10 cellular contexts compared by ENCODE assay signal in genomic region chr2:191304939-191305875, GRCh38.
DNase-seq lines count a peak whose midpoint lies in the region; ATAC-seq, FAIRE-seq and TF ChIP-seq lines count a peak whose summit lies in the region.
"Had no signal": no experiment of that assay in that cellular context is flagged by ENCODE, and none has a peak within 500 bp of the region (broad histone marks: within the 10 kb centered on the region; RNA-seq: fewer than 3 reads in every experiment).

No MANE protein-coding gene starts in this region.

- H3K4me1 Mint-ChIP-seq in CD8-positive, alpha-beta T cell (ENCODE audit: low read depth), result no peaks in the 10 kb centered on the region
- H3K4me1 Mint-ChIP-seq in activated T-cell treated with anti-CD3 and anti-CD28 coated beads, Interleukin-2, amount 50 U/mL, for 4 hours (ENCODE audit: low read depth), result no peaks in the 10 kb centered on the region

- H3K27me3 Mint-ChIP-seq in CD8-positive, alpha-beta T cell (ENCODE audit: low read depth), result peaks cover 6% of the 10 kb centered on the region
- peaks cover 3% of the 10 kb centered on the region for H3K27me3 Mint-ChIP-seq in activated T-cell treated with anti-CD3 and anti-CD28 coated beads, Interleukin-2, amount 50 U/mL, for 4 hours (ENCODE audit: low read depth)

- H3K79me2 ChIP-seq in endothelial cell of umbilical vein (ENCODE audit: control insufficient read depth, insufficient read depth, low read length), result peaks cover 1% of the 10 kb centered on the region

- no peak overlapping the region for H3K4me2 ChIP-seq in endothelial cell of umbilical vein (ENCODE audit: insufficient read depth, low read length)

- peak; percentile 17 for ATAC-seq in thoracic aorta (ENCODE audit: insufficient number of reproducible peaks, low FRiP score, low read depth)
- no peak for ATAC-seq in HG03175 (IDR thresholded peaks at IDR 0.05; ENCODE audit: unreplicated experiment)
- ATAC-seq in CD8-positive, alpha-beta T cell, result no peak
- no peak for ATAC-seq in activated T-cell treated with anti-CD3 and anti-CD28 coated beads, Interleukin-2, amount 50 U/mL, for 4 hours

- TF ChIP-seq POLR2A in endothelial cell of umbilical vein (IDR thresholded peaks at IDR 0.05; ENCODE audit: low read depth, low read length), result no peak

- H3K9ac ChIP-seq in endothelial cell of umbilical vein (replicated peaks; ENCODE audit: extremely low read depth, insufficient read depth, low read length), result no peak overlapping the region

- intact Hi-C loops in endothelial cell of umbilical vein (cut with micrococcal nuclease), result no loop called here
- intact Hi-C loops in CD8-positive, alpha-beta T cell (cut with DNase I, micrococcal nuclease), result loop anchor here in 1 of 2 experiments (10.0 kb wide), 1 partner anchor 250 kb away; no protein-coding TSS in a partner anchor

- no peaks in the 10 kb centered on the region for H3K36me3 Mint-ChIP-seq in CD8-positive, alpha-beta T cell
- no peaks in the 10 kb centered on the region for H3K36me3 Mint-ChIP-seq in activated T-cell treated with anti-CD3 and anti-CD28 coated beads, Interleukin-2, amount 50 U/mL, for 4 hours (ENCODE audit: insufficient read depth)

- H3K4me1 ChIP-seq in endothelial cell of umbilical vein (ENCODE audit: control insufficient read depth, extremely low read depth, insufficient read depth, low read length) (no peaks in the 10 kb centered on the region), thoracic aorta (ENCODE audit: control insufficient read depth in 1 of 2, low read depth in 2 of 2) (peaks cover 3 to 34% of the 10 kb centered on the region in 2 donors)
- no peaks in the 10 kb centered on the region for H3K4me1 ChIP-seq in CD8-positive, alpha-beta T cell (ENCODE audit: insufficient read depth, low read length)

- no peak overlapping the region for H3K27ac Mint-ChIP-seq in CD8-positive, alpha-beta T cell

- H3K27ac ChIP-seq in endothelial cell of umbilical vein (ENCODE audit: insufficient read depth, low read depth, low read length) (no peak overlapping the region), thoracic aorta (peak overlapping the region; percentile 48 to 70)
- no peak overlapping the region for H3K27ac ChIP-seq in CD8-positive, alpha-beta T cell (ENCODE audit: low read depth, low read length)

- no peak overlapping the region for H2AFZ ChIP-seq in endothelial cell of umbilical vein (ENCODE audit: low read depth, low read length)

- no peaks in the 10 kb centered on the region for H3K9me3 Mint-ChIP-seq in CD8-positive, alpha-beta T cell
- no peaks in the 10 kb centered on the region for H3K9me3 Mint-ChIP-seq in activated T-cell treated with anti-CD3 and anti-CD28 coated beads, Interleukin-2, amount 50 U/mL, for 4 hours

- CTCF ChIA-PET in endothelial cell of umbilical vein (lab: Charles Lee), result no interaction called here
- CTCF ChIA-PET in CD8-positive, alpha-beta T cell (lab: Charles Lee), result interaction anchor here (1.1 kb wide), 1 partner anchor 140 kb away, joined by 3 read pairs; no protein-coding TSS in a partner anchor

- dilution Hi-C loops in endothelial cell of umbilical vein (cut with MboI; ENCODE audit: extremely low pct_ligation_motif_present, low sequenced_read_pairs), result no loop called here

- H3K27me3 ChIP-seq in endothelial cell of umbilical vein (ENCODE audit: control insufficient read depth in 2 of 2, insufficient read depth in 2 of 2, low read length in 2 of 2) (no peaks in the 10 kb centered on the region), thoracic aorta (replicated peaks; ENCODE audit: insufficient read depth) (no peaks in the 10 kb centered on the region)
- no peaks in the 10 kb centered on the region for H3K27me3 ChIP-seq in CD8-positive, alpha-beta T cell (ENCODE audit: insufficient read depth, low read length)

- H3K4me3 ChIP-seq in endothelial cell of umbilical vein (replicated peaks in 1 of 3; ENCODE audit: insufficient read depth in 1 of 3, low read depth in 1 of 3, low read length in 3 of 3), result no peak overlapping the region
- peak overlapping the region; percentile 39 for H3K4me3 ChIP-seq in thoracic aorta
- no peak overlapping the region for H3K4me3 ChIP-seq in CD8-positive, alpha-beta T cell (ENCODE audit: low read depth, low read length)

- H3K4me3 Mint-ChIP-seq in CD8-positive, alpha-beta T cell, result no peak overlapping the region
- no peak overlapping the region for H3K4me3 Mint-ChIP-seq in activated T-cell treated with anti-CD3 and anti-CD28 coated beads, Interleukin-2, amount 50 U/mL, for 4 hours

- H3K9me3 ChIP-seq in endothelial cell of umbilical vein (replicated peaks; ENCODE audit: control insufficient read depth, insufficient read depth, low read length) (no peaks in the 10 kb centered on the region), thoracic aorta (no peaks in the 10 kb centered on the region)
- H3K9me3 ChIP-seq in CD8-positive, alpha-beta T cell (ENCODE audit: low read length), result no peaks in the 10 kb centered on the region

- DNase-seq in NCI-H2171 (lab: John Stamatoyannopoulos, UW) (peak; percentile 79), endothelial cell of umbilical vein (ENCODE audit: low read depth, low spot score) (peak; percentile 21), medulla oblongata (ENCODE audit: extremely low spot score) (peak; percentile 34), thoracic aorta (ENCODE audit: low spot score) (no peak), COLO668 (lab: John Stamatoyannopoulos, UW; ENCODE audit: unreplicated experiment) (no peak)
- no peak for DNase-seq in CD8-positive, alpha-beta T cell
- no peak for DNase-seq in activated T-cell treated with anti-CD3 and anti-CD28 coated beads, Interleukin-2, amount 50 U/mL, for 4 hours
- DNase-seq: NCI-H510A treated with DMSO at 0.1 percent for 48 hours had no signal

- TF ChIP-seq CTCF in endothelial cell of umbilical vein (IDR thresholded peaks at IDR 0.05; ENCODE audit: extremely low read depth in 1 of 2, insufficient read depth in 1 of 2, low read depth in 1 of 2, low read length in 2 of 2) (no peak), thoracic aorta (IDR thresholded peaks at IDR 0.05) (no peak)
- TF ChIP-seq CTCF in CD8-positive, alpha-beta T cell (IDR thresholded peaks at IDR 0.05), result no peak

- H3K9me1 ChIP-seq in endothelial cell of umbilical vein (replicated peaks; ENCODE audit: control insufficient read depth, extremely low read depth, insufficient read depth, low read length), result no peaks in the 10 kb centered on the region

- POLR2A ChIA-PET in endothelial cell of umbilical vein (lab: Charles Lee), result no interaction called here
- POLR2A ChIA-PET in CD8-positive, alpha-beta T cell (lab: Charles Lee), result no interaction called here

- BruUV-seq in endothelial cell of umbilical vein (replicated peaks; lab: Mats Ljungman, UMichigan), result no TSS peak

- no peaks in the 10 kb centered on the region for H4K20me1 ChIP-seq in endothelial cell of umbilical vein (replicated peaks; ENCODE audit: control insufficient read depth, extremely low read depth, insufficient read depth, low read length)

- FAIRE-seq in endothelial cell of umbilical vein (lab: Jason Lieb, UNC), result no peak
- FAIRE-seq: islet of Langerhans had no signal

- H3K36me3 ChIP-seq in endothelial cell of umbilical vein (ENCODE audit: control insufficient read depth in 2 of 2, extremely low read depth in 1 of 2, insufficient read depth in 2 of 2, low read length in 2 of 2) (no peaks in the 10 kb centered on the region), thoracic aorta (no peaks in the 10 kb centered on the region)
- no peaks in the 10 kb centered on the region for H3K36me3 ChIP-seq in CD8-positive, alpha-beta T cell (ENCODE audit: insufficient read depth, low read length)

TF ChIP-seq in endothelial cell of umbilical vein, 7 proteins besides CTCF, POLR2A, EP300 and RAD21:
- TF ChIP-seq EZH2 (IDR thresholded peaks at IDR 0.05; ENCODE audit: borderline replicate concordance, low read depth, low read length, severe bottlenecking) (no peak), GATA2 (IDR thresholded peaks at IDR 0.05; ENCODE audit: insufficient read depth, insufficient read length, low read depth, low read length) (no peak), JUN (IDR thresholded peaks at IDR 0.05; ENCODE audit: borderline replicate concordance, insufficient read depth, insufficient read length, low read depth) (no peak), POLR2AphosphoS5 (IDR thresholded peaks at IDR 0.05; ENCODE audit: insufficient read depth, low read depth, low read length) (no peak), MAX (IDR thresholded peaks at IDR 0.05; ENCODE audit: insufficient read depth, insufficient read length) (no peak), FOS (IDR thresholded peaks at IDR 0.05; ENCODE audit: borderline replicate concordance, insufficient read depth, low read length) (no peak), MYC (IDR thresholded peaks at IDR 0.05; ENCODE audit: low read depth, low read length) (no peak)

Comparison
In these comparisons a context has a peak if more than half of its experiments do, and no peak if none do; other contexts are left out.
1. DNase-seq: peak in NCI-H2171 (single experiment), endothelial cell of umbilical vein (single experiment) and medulla oblongata (single experiment); none in thoracic aorta (single experiment), CD8-positive, alpha-beta T cell (0 of 7), activated T-cell treated with anti-CD3 and anti-CD28 coated beads, Interleukin-2, amount 50 U/mL, for 4 hours (single experiment) and COLO668 (single experiment).
2. H3K27ac ChIP-seq: peak in thoracic aorta (2 of 2); none in endothelial cell of umbilical vein (single experiment) and CD8-positive, alpha-beta T cell (single experiment).